29 cellular contexts compared by ENCODE assay signal in genomic region chr18:21344860-21345259, GRCh38.
"Had no signal": no experiment of that assay in that cellular context is flagged by ENCODE, and none has a peak within 500 bp of the region (broad histone marks: within the 10 kb centered on the region; RNA-seq: fewer than 3 reads in every experiment).

No MANE protein-coding gene starts in this region.

- H3K4me1 Mint-ChIP-seq: natural killer cell; nephron; stimulated activated effector memory CD8-positive, alpha-beta T cell treated with anti-CD3 and anti-CD28 coated beads, Interleukin-12 subunit alpha, Interleukin-12 subunit beta, amount 100 ng/mL, for 72 hours; stimulated activated naive B cell treated with anti-CD40 and anti-IgM and Interleukin-4, amounts not matched to agents 10 μg/mL and 1 μg/mL and 100 μg/mL, for 72 hours had no signal

- H3K36me3 Mint-ChIP-seq: natural killer cell; stimulated activated effector memory CD8-positive, alpha-beta T cell treated with anti-CD3 and anti-CD28 coated beads, Interleukin-12 subunit alpha, Interleukin-12 subunit beta, amount 100 ng/mL, for 72 hours; stimulated activated naive B cell treated with anti-CD40 and anti-IgM and Interleukin-4, amounts not matched to agents 10 μg/mL and 1 μg/mL and 100 μg/mL, for 72 hours had no signal

- H3K27me3 Mint-ChIP-seq: progenitor cell of endocrine pancreas; stimulated activated naive B cell treated with anti-CD40 and anti-IgM and Interleukin-4, amounts not matched to agents 10 μg/mL and 1 μg/mL and 100 μg/mL, for 72 hours; stimulated activated naive CD8-positive, alpha-beta T cell treated with anti-CD3 and anti-CD28 coated beads, Interleukin-15, Interleukin-2, amounts not matched to agents 100 ng/mL and 50 ng/mL, for 24 hours had no signal

- FAIRE-seq: small intestine, urothelium cell line had no signal

- H3K27me3 ChIP-seq: ovary, right lobe of liver, sigmoid colon, stomach, thyroid gland, tibial nerve, upper lobe of left lung, vagina had no signal

- H3K27ac Mint-ChIP-seq: natural killer cell; nephron; progenitor cell of endocrine pancreas; stimulated activated effector memory CD8-positive, alpha-beta T cell treated with anti-CD3 and anti-CD28 coated beads, Interleukin-12 subunit alpha, Interleukin-12 subunit beta, amount 100 ng/mL, for 72 hours; stimulated activated naive B cell treated with anti-CD40 and anti-IgM and Interleukin-4, amounts not matched to agents 10 μg/mL and 1 μg/mL and 100 μg/mL, for 72 hours; stimulated activated naive CD8-positive, alpha-beta T cell treated with anti-CD3 and anti-CD28 coated beads, Interleukin-15, Interleukin-2, amounts not matched to agents 100 ng/mL and 50 ng/mL, for 24 hours had no signal

- DNase-seq: natural killer cell; occipital lobe; ovary; posterior cingulate gyrus; psoas muscle; right cardiac atrium; right lobe of liver; sigmoid colon; small intestine; stimulated activated CD4-positive, alpha-beta T cell treated with anti-CD3 and anti-CD28 coated beads, Interleukin-15, amount 100 ng/mL, for 24 hours; stimulated activated CD4-positive, alpha-beta T cell treated with anti-CD3 and anti-CD28 coated beads, Interleukin-2, amount 100 ng/mL, for 24 hours; stimulated activated CD4-positive, alpha-beta T cell treated with anti-CD3 and anti-CD28 coated beads, Interleukin-2, amount 100 ng/mL, for 48 hours; stimulated activated CD4-positive, alpha-beta T cell treated with anti-CD3 and anti-CD28 coated beads, Interleukin-4, amount 100 ng/mL, for 24 hours; stimulated activated naive B cell treated with anti-CD40 and anti-IgM and Interleukin-4, amounts not matched to agents 10 μg/mL and 1 μg/mL and 100 μg/mL, for 72 hours; stimulated activated naive CD4-positive, alpha-beta T cell treated with Interleukin-2 at 50 U/mL for 16 hours; stomach; thyroid gland; trophoblast cell; upper lobe of left lung had no signal

- H3K9me3 Mint-ChIP-seq: natural killer cell; nephron; stimulated activated effector memory CD8-positive, alpha-beta T cell treated with anti-CD3 and anti-CD28 coated beads, Interleukin-12 subunit alpha, Interleukin-12 subunit beta, amount 100 ng/mL, for 72 hours; stimulated activated naive B cell treated with anti-CD40 and anti-IgM and Interleukin-4, amounts not matched to agents 10 μg/mL and 1 μg/mL and 100 μg/mL, for 72 hours; stimulated activated naive CD8-positive, alpha-beta T cell treated with anti-CD3 and anti-CD28 coated beads, Interleukin-15, Interleukin-2, amounts not matched to agents 100 ng/mL and 50 ng/mL, for 24 hours had no signal

- H3K4me3 Mint-ChIP-seq: natural killer cell; nephron; neural crest cell; stimulated activated effector memory CD8-positive, alpha-beta T cell treated with anti-CD3 and anti-CD28 coated beads, Interleukin-12 subunit alpha, Interleukin-12 subunit beta, amount 100 ng/mL, for 72 hours; stimulated activated naive B cell treated with anti-CD40 and anti-IgM and Interleukin-4, amounts not matched to agents 10 μg/mL and 1 μg/mL and 100 μg/mL, for 72 hours; stimulated activated naive CD8-positive, alpha-beta T cell treated with anti-CD3 and anti-CD28 coated beads, Interleukin-15, Interleukin-2, amounts not matched to agents 100 ng/mL and 50 ng/mL, for 24 hours had no signal

- ATAC-seq: natural killer cell; psoas muscle; right cardiac atrium; right lobe of liver; stimulated activated effector memory CD8-positive, alpha-beta T cell treated with anti-CD3 and anti-CD28 coated beads, Interleukin-12 subunit alpha, Interleukin-12 subunit beta, amount 100 ng/mL, for 72 hours; stimulated activated naive B cell treated with anti-CD40 and anti-IgM and Interleukin-4, amounts not matched to agents 10 μg/mL and 1 μg/mL and 100 μg/mL, for 72 hours had no signal

- H3K9me3 ChIP-seq: ovary, psoas muscle, right lobe of liver, stomach, thoracic aorta, thyroid gland, tibial nerve, upper lobe of left lung, vagina had no signal

- H3K27ac ChIP-seq: ovary, parathyroid adenoma, psoas muscle, right lobe of liver, sigmoid colon, stomach, thoracic aorta, thyroid gland, tibial nerve, upper lobe of left lung, vagina had no signal
